In the genomic region with DNA sequence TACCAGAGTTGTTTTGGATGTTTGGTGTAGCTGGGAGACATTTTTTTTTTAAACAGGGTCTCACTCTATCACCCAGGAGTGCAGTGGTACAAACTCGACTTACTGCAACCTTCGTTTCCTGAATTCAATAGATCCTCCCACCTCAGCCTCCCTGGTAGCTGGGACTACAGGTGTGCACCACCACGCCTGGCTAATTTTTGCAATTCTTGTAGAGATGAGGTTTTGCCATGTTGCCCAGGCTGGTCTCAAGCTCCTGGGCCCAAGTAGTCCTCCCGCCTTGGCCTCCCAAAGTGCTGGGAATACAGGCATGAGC, we compare ENCODE assay signal across 11 cellular contexts. TPM values are rescaled to one million over a fixed set of nuclear protein-coding genes. Genes with fewer than 3 reads are reported as not detected.
DNase-seq lines count a peak whose midpoint lies in the region; ATAC-seq and TF ChIP-seq lines count a peak whose summit lies in the region.
"Not testable (repeated sequence)": the region's sequence is repeated elsewhere in the genome, so short reads cannot be mapped to it uniquely, and the experiment has no call there.
"Had no signal": no experiment of that assay in that cellular context is flagged by ENCODE, and none has a peak within 500 bp of the region (broad histone marks: within the 10 kb centered on the region; RNA-seq: fewer than 3 reads in every experiment).

No MANE protein-coding gene starts in this region.

- not testable (repeated sequence) for H3K9me2 ChIP-seq in PC-3 (replicated peaks; ENCODE audit: low read length)

- H4K20me1 ChIP-seq in BLaER1 treated with 17β-estradiol and CSF1 and Interleukin-3, amounts not matched to agents 10 nM and 100 nM; PC-3 (ENCODE audit: low read length): not testable (repeated sequence)

- H3F3A ChIP-seq in PC-3 (ENCODE audit: low read length, unreplicated experiment) = not testable (repeated sequence)

- H3K4me3 Mint-ChIP-seq in activated CD4-positive, alpha-beta T cell treated with anti-CD3 and anti-CD28 coated beads, Interleukin-2, amount 10 ng/mL, durations not matched to agents 24 days and 14 days = not testable (repeated sequence)
- H3K4me3 Mint-ChIP-seq in activated T-cell treated with anti-CD3 and anti-CD28 coated beads, Interleukin-2, amount 50 U/mL, for 72 hours = peak overlapping the region; percentile 2 to 65
- peak overlapping the region; percentile 20 for H3K4me3 Mint-ChIP-seq in activated naive CD8-positive, alpha-beta T cell
- H3K4me3 Mint-ChIP-seq in naive thymus-derived CD8-positive, alpha-beta T cell = peak overlapping the region in 5 of 10 donors; percentile 45 to 75 (median 60)

- not testable (repeated sequence) for BruUV-seq in PC-3 (replicated peaks; lab: Mats Ljungman, UMichigan)

- not testable (repeated sequence) for DNase-seq in PC-3; activated CD4-positive, alpha-beta T cell treated with anti-CD3 and anti-CD28 coated beads, Interleukin-2, amount 10 ng/mL, durations not matched to agents 24 days and 14 days; activated T-cell treated with anti-CD3 and anti-CD28 coated beads, Interleukin-2, amount 50 U/mL, for 72 hours; effector memory CD4-positive, alpha-beta T cell; naive thymus-derived CD8-positive, alpha-beta T cell

- H3K27ac Mint-ChIP-seq in activated CD4-positive, alpha-beta T cell treated with anti-CD3 and anti-CD28 coated beads, Interleukin-2, amount 10 ng/mL, durations not matched to agents 24 days and 14 days = peak overlapping the region; percentile 94
- not testable (repeated sequence) for H3K27ac Mint-ChIP-seq in activated T-cell treated with anti-CD3 and anti-CD28 coated beads, Interleukin-2, amount 50 U/mL, for 72 hours
- H3K27ac Mint-ChIP-seq in activated naive CD8-positive, alpha-beta T cell = peak overlapping the region; percentile 91
- peak overlapping the region; percentile 49 to 98 (median 93) for H3K27ac Mint-ChIP-seq in naive thymus-derived CD8-positive, alpha-beta T cell

- H3K4me3 ChIP-seq in BLaER1 treated with 17β-estradiol and CSF1 and Interleukin-3, amounts not matched to agents 10 nM and 100 nM; PC-3 (ENCODE audit: low read length); effector memory CD4-positive, alpha-beta T cell (ENCODE audit: insufficient read depth, low read depth, low read length, poor library complexity, severe bottlenecking): not testable (repeated sequence)

- not testable (repeated sequence) for ATAC-seq in PC-3; naive thymus-derived CD8-positive, alpha-beta T cell
- ATAC-seq in activated T-cell treated with anti-CD3 and anti-CD28 coated beads, Interleukin-2, amount 50 U/mL, for 72 hours (replicated peaks in 1 of 2) = peak in 1 of 2 donors; percentile 1

- not testable (repeated sequence) for H3K36me3 Mint-ChIP-seq in activated CD4-positive, alpha-beta T cell treated with anti-CD3 and anti-CD28 coated beads, Interleukin-2, amount 10 ng/mL, durations not matched to agents 24 days and 14 days (ENCODE audit: low read depth); activated T-cell treated with anti-CD3 and anti-CD28 coated beads, Interleukin-2, amount 50 U/mL, for 72 hours (ENCODE audit: insufficient read depth in 2 of 2); activated naive CD8-positive, alpha-beta T cell; naive thymus-derived CD8-positive, alpha-beta T cell

- H3K9me3 Mint-ChIP-seq in activated CD4-positive, alpha-beta T cell treated with anti-CD3 and anti-CD28 coated beads, Interleukin-2, amount 10 ng/mL, durations not matched to agents 24 days and 14 days; activated T-cell treated with anti-CD3 and anti-CD28 coated beads, Interleukin-2, amount 50 U/mL, for 72 hours; activated naive CD8-positive, alpha-beta T cell (ENCODE audit: low read depth); naive thymus-derived CD8-positive, alpha-beta T cell: not testable (repeated sequence)

- not testable (repeated sequence) for H3K79me2 ChIP-seq in PC-3 (ENCODE audit: low read length)

- not testable (repeated sequence) for H3K36me3 ChIP-seq in BLaER1 treated with 17β-estradiol and CSF1 and Interleukin-3, amounts not matched to agents 10 nM and 100 nM; PC-3 (ENCODE audit: low read depth, low read length); effector memory CD4-positive, alpha-beta T cell (ENCODE audit: control insufficient read depth, insufficient read depth, low read length)

- TF ChIP-seq CTCF in PC-3 (conservative IDR thresholded peaks at IDR 0.05; ENCODE audit: low read depth, low read length) = not testable (repeated sequence)

- H3K4me1 Mint-ChIP-seq in activated CD4-positive, alpha-beta T cell treated with anti-CD3 and anti-CD28 coated beads, Interleukin-2, amount 10 ng/mL, durations not matched to agents 24 days and 14 days = peaks cover 43% of the 10 kb centered on the region
- H3K4me1 Mint-ChIP-seq in activated T-cell treated with anti-CD3 and anti-CD28 coated beads, Interleukin-2, amount 50 U/mL, for 72 hours (ENCODE audit: low read depth) = peaks cover 59% of the 10 kb centered on the region
- H3K4me1 Mint-ChIP-seq in activated naive CD8-positive, alpha-beta T cell (ENCODE audit: low read depth) = peaks cover 32% of the 10 kb centered on the region
- H3K4me1 Mint-ChIP-seq in naive thymus-derived CD8-positive, alpha-beta T cell = peaks cover 10 to 44% (median 35%) of the 10 kb centered on the region in 4 donors

- 0 out of 2 replicates have a peak overlapping the region, but pooled peaks have one; percentile 12 for H2AFZ ChIP-seq in PC-3 (ENCODE audit: low read length)

- H3K9ac ChIP-seq in BLaER1 treated with 17β-estradiol and CSF1 and Interleukin-3, amounts not matched to agents 10 nM and 100 nM = peak overlapping the region in 3 of 11 experiments; percentile 12 to 70 (median 22); a peak in 3 of 22 replicates
- peak overlapping the region; percentile 13; the same call in 1 of the 2 replicates for H3K9ac ChIP-seq in PC-3 (ENCODE audit: low read length)

- CTCF ChIA-PET in PC-3 (lab: Charles Lee) = interaction anchor here (0.8 kb wide), 1 partner anchor 69 kb away, joined by 7 read pairs; no protein-coding TSS in a partner anchor

- H3K27me3 Mint-ChIP-seq in activated CD4-positive, alpha-beta T cell treated with anti-CD3 and anti-CD28 coated beads, Interleukin-2, amount 10 ng/mL, durations not matched to agents 24 days and 14 days; activated T-cell treated with anti-CD3 and anti-CD28 coated beads, Interleukin-2, amount 50 U/mL, for 72 hours (ENCODE audit: low read depth); activated naive CD8-positive, alpha-beta T cell; naive thymus-derived CD8-positive, alpha-beta T cell: not testable (repeated sequence)

- peaks cover 39 to 71% (median 59%) of the 10 kb centered on the region in 10 experiments for H3K4me1 ChIP-seq in BLaER1 treated with 17β-estradiol and CSF1 and Interleukin-3, amounts not matched to agents 10 nM and 100 nM
- H3K4me1 ChIP-seq in PC-3 (ENCODE audit: insufficient read depth, low read length) = peaks cover 13% of the 10 kb centered on the region
- H3K4me1 ChIP-seq in effector memory CD4-positive, alpha-beta T cell (ENCODE audit: control insufficient read depth, insufficient read depth, low read length, poor library complexity, severe bottlenecking) = peaks cover 46% of the 10 kb centered on the region

- peak overlapping the region in 8 of 11 experiments; percentile 59 to 87 (median 71); a peak in 15 of 22 replicates for H3K27ac ChIP-seq in BLaER1 treated with 17β-estradiol and CSF1 and Interleukin-3, amounts not matched to agents 10 nM and 100 nM
- H3K27ac ChIP-seq in PC-3 (ENCODE audit: low read length) = peak overlapping the region; percentile 71
- H3K27ac ChIP-seq in effector memory CD4-positive, alpha-beta T cell (ENCODE audit: insufficient read depth, low read length, poor library complexity, severe bottlenecking) = peak overlapping the region; percentile 68

- POLR2A ChIA-PET in PC-3 (lab: Charles Lee; ENCODE audit: unreplicated experiment) = interaction anchor here (0.7 kb wide), 1 partner anchor 1053 kb away, joined by 9 read pairs; no protein-coding TSS in a partner anchor
- POLR2A ChIA-PET in naive thymus-derived CD8-positive, alpha-beta T cell (lab: Charles Lee) = interaction anchor here (1.4 kb wide), 1 partner anchor 69 kb away, joined by 7 read pairs; a partner anchor contains a TSS

- not testable (repeated sequence) for H3K27me3 ChIP-seq in BLaER1 treated with 17β-estradiol and CSF1 and Interleukin-3, amounts not matched to agents 10 nM and 100 nM; PC-3 (ENCODE audit: low read length); effector memory CD4-positive, alpha-beta T cell (replicated peaks; ENCODE audit: control insufficient read depth, insufficient read depth, low read length, poor library complexity, severe bottlenecking)

- intact Hi-C loops in PC-3 (cut with micrococcal nuclease) = loop anchor here (5.0 kb wide), 1 partner anchor 70 kb away; a partner anchor contains a TSS
- intact Hi-C loops in activated CD4-positive, alpha-beta T cell treated with anti-CD3 and anti-CD28 coated beads, Interleukin-2, amount 10 ng/mL, durations not matched to agents 24 days and 14 days (cut with micrococcal nuclease) = loop anchor here (2.0 to 10.0 kb wide), 5 partner anchors 15 to 463 kb away; a partner anchor contains a TSS

- peak overlapping the region; percentile 61 to 92 (median 76) for H3K4me2 ChIP-seq in BLaER1 treated with 17β-estradiol and CSF1 and Interleukin-3, amounts not matched to agents 10 nM and 100 nM
- peak overlapping the region; percentile 50 for H3K4me2 ChIP-seq in PC-3 (ENCODE audit: low read length)

- not testable (repeated sequence) for H3K9me3 ChIP-seq in BLaER1 treated with 17β-estradiol and CSF1 and Interleukin-3, amounts not matched to agents 10 nM and 100 nM (replicated peaks in 1 of 11); PC-3 (ENCODE audit: low read length); effector memory CD4-positive, alpha-beta T cell (ENCODE audit: control insufficient read depth, low read length)

RNA-seq across cellular contexts. Expression of a gene that starts 8.2 kb away (rescaled TPM):
- not detected in 2 replicates for total RNA-seq in PC-3 (2014; rRNA removed)
- total RNA-seq in activated CD4-positive, alpha-beta T cell treated with anti-CD3 and anti-CD28 coated beads, Interleukin-2, amount 10 ng/mL, durations not matched to agents 24 days and 14 days = 0.09 and 0.26 TPM in 2 replicates
- 1 to 10 TPM; 1.4 TPM for total RNA-seq in activated T-cell treated with anti-CD3 and anti-CD28 coated beads, Interleukin-2, amount 50 U/mL, for 72 hours
- under 1 TPM; 0.38 to 0.42 TPM for total RNA-seq in naive thymus-derived CD8-positive, alpha-beta T cell
- polyA plus RNA-seq in naive thymus-derived CD8-positive, alpha-beta T cell = under 1 TPM; 0.09 to 0.28 (median 0.11) TPM
- total RNA-seq: GM23338, HT1080, M059J had no signal
- polyA plus RNA-seq: AG04450 had no signal

RNA-seq across cellular contexts. Expression of a gene that starts 43.8 kb away (rescaled TPM):
- not detected in 2 replicates for total RNA-seq in PC-3 (2014; rRNA removed)
- 0.09 and 0.23 TPM in 2 replicates for total RNA-seq in activated CD4-positive, alpha-beta T cell treated with anti-CD3 and anti-CD28 coated beads, Interleukin-2, amount 10 ng/mL, durations not matched to agents 24 days and 14 days
- total RNA-seq in activated T-cell treated with anti-CD3 and anti-CD28 coated beads, Interleukin-2, amount 50 U/mL, for 72 hours = under 1 TPM in 1 of 2 donors, not detected in 1; 0.25 TPM
- total RNA-seq in naive thymus-derived CD8-positive, alpha-beta T cell = not detected
- polyA plus RNA-seq in naive thymus-derived CD8-positive, alpha-beta T cell = 1 to 10 TPM in 1 of 3 donors, not detected in 2; 1.1 TPM
- total RNA-seq: HT1080, M059J had no signal
- polyA plus RNA-seq: AG04450 had no signal
